ENCODE assay signal across 12 cellular contexts in the genomic region with DNA sequence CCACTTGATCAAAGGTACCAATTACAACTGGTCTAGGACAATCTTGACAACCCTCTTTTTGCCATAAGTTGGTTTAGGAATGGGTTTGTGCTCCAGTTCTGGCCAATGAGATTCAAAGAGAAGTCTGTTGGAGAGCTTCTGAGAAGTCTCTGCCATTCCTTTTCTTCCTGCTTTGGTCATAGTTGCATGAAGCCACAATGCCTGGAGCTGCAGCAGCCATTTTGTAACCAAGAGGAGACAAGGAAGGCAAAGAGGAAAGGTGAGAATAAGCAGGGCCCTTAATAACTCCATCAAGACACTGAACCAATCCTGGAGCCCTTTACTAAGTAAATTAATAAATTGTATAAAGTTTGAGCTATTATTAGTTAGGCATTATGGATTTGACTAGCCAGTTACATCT. TPM values are rescaled to one million over a fixed set of nuclear protein-coding genes. Genes with fewer than 3 reads are reported as not detected.
"Had no signal": no experiment of that assay in that cellular context is flagged by ENCODE, and none has a peak within 500 bp of the region (broad histone marks: within the 10 kb centered on the region; RNA-seq: fewer than 3 reads in every experiment).

No MANE protein-coding gene starts in this region.

- H3K9me3 ChIP-seq: HAP-1 had no signal

- H3K4me2 ChIP-seq: GM23338 had no signal

- H3K27ac Mint-ChIP-seq: GM23338, H9, HFFc6 had no signal

- H3K4me1 ChIP-seq: HAP-1 had no signal

- H2AFZ ChIP-seq: GM23248, GM23338 had no signal

- H3K36me3 ChIP-seq: HAP-1 had no signal

- H3K27ac ChIP-seq: GM23248 had no signal

- ATAC-seq: GM23338, HCT116 had no signal

- DNase-seq: GM23248, GOT3, H7, H9, HCEC 1CT, HFFc6 had no signal

- FAIRE-seq: H1, H54 had no signal

- H3K4me3 ChIP-seq: GM23248, GM23338, HAP-1 had no signal

- H3K9me3 Mint-ChIP-seq: GM23338, H9, HFFc6 had no signal

- H3K4me3 Mint-ChIP-seq: GM23338, H9, HFFc6 had no signal

- H3K9ac ChIP-seq: GM23248 had no signal

RNA-seq across cellular contexts. Expression of gene C17orf50, which starts 3.4 kb away (rescaled TPM):
- total RNA-seq: GM23248, H1, H4, H7, H9, HFFc6 had no signal
- polyA plus RNA-seq: GM23248 had no signal

RNA-seq across cellular contexts. Expression of gene GAS2L2, which starts 4.2 kb away (rescaled TPM):
- total RNA-seq: GM23248, GM23338, H9, HFFc6 had no signal
- polyA plus RNA-seq: GM23248 had no signal

RNA-seq across cellular contexts. Expression of gene MMP28, which starts 38.2 kb away (rescaled TPM):
- total RNA-seq: GM23248, GM23338, H1, H7, H9, HFFc6 had no signal
- polyA plus RNA-seq: GM23248, GM23338, H1 had no signal
